Comparison of ENCODE assay signal across 8 cellular contexts in the genomic region with DNA sequence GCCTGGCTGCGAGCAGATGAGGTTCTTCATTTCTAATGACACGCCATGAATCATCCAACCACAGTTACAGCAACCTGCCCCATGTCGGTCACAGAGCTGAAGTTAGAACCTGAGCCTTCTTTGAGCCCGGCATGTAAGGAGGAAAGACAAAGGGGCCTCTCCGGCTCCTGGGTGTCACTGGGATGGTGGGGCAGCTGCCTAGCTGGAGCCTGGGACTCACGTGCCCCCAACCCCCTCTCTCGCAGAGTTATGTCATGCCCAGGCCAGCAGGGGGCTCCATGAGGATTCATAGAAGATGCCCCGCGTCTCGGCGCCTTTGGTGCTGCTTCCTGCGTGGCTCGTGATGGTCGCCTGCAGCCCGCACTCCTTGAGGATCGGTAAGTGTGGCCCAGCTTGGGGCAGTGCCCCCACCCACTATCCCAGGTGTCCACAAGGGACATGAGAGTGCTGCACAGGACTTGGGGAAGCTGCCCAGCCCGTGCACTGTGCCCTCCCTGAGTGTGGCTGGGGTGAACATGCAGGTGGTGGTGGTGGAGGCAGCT.
DNase-seq lines count a peak whose midpoint lies in the region; ATAC-seq and TF ChIP-seq lines count a peak whose summit lies in the region.

No MANE protein-coding gene starts in this region.

- peak in 1 of 4 donors; percentile 25 for ATAC-seq in psoas muscle
- no peak for ATAC-seq in HG03095 (IDR thresholded peaks at IDR 0.05; ENCODE audit: unreplicated experiment)

- H3K4me3 ChIP-seq in dorsolateral prefrontal cortex (no peak overlapping the region), psoas muscle (no peak overlapping the region)

- WGBS in psoas muscle, 3 donors = 55 to 70% (median 65%) methylated on average over 16 to 17 of the region's 17 CpGs

- H3K9me3 ChIP-seq in psoas muscle = no peaks in the 10 kb centered on the region

- no peaks in the 10 kb centered on the region for H3K4me1 Mint-ChIP-seq in activated T-helper 1 cell treated with anti-CD3 and anti-CD28 coated beads, Interleukin-12 subunit alpha, Interleukin-12 subunit beta, Interleukin-2, Interleukin-4 antibody, amounts not matched to agents 30 ng/mL and 10 ng/mL and 1 ng/mL, durations not matched to agents 14 hours and 24 hours and 36 hours (ENCODE audit: low read depth)

- peak; percentile 60 for TF ChIP-seq CTCF in GM20000 (IDR thresholded peaks at IDR 0.05; ENCODE audit: extremely low read depth, missing control alignments)
- peak in 40 of 56 donors; percentile 11 to 49 (median 29) for TF ChIP-seq CTCF in dorsolateral prefrontal cortex (IDR thresholded peaks at IDR 0.05 in 54 of 56, conservative IDR thresholded peaks at IDR 0.05 in 2 of 56; ENCODE audit: low read depth in 1 of 56, partially characterized antibody in 56 of 56)
- peak; percentile 11 for TF ChIP-seq CTCF in psoas muscle (IDR thresholded peaks at IDR 0.05)

- DNase-seq in AG08395 (ENCODE audit: low spot score) = peak; percentile 38
- DNase-seq in GM20000 (ENCODE audit: low spot score) = peak; percentile 63
- DNase-seq in RPMI8226 = peak; percentile 40
- no peak for DNase-seq in dorsolateral prefrontal cortex
- DNase-seq in psoas muscle = no peak
- no peak for DNase-seq in GOT3 (lab: John Stamatoyannopoulos, UW)
- DNase-seq in activated T-helper 1 cell treated with anti-CD3 and anti-CD28 coated beads, Interleukin-12 subunit alpha, Interleukin-12 subunit beta, Interleukin-2, Interleukin-4 antibody, amounts not matched to agents 30 ng/mL and 10 ng/mL and 1 ng/mL, durations not matched to agents 14 hours and 24 hours and 36 hours (ENCODE audit: low spot score) = no peak

- no peak overlapping the region for H3K4me3 Mint-ChIP-seq in activated T-helper 1 cell treated with anti-CD3 and anti-CD28 coated beads, Interleukin-12 subunit alpha, Interleukin-12 subunit beta, Interleukin-2, Interleukin-4 antibody, amounts not matched to agents 30 ng/mL and 10 ng/mL and 1 ng/mL, durations not matched to agents 14 hours and 24 hours and 36 hours

- H3K36me3 ChIP-seq in psoas muscle (ENCODE audit: insufficient read depth in 1 of 2, low read depth in 1 of 2) = no peaks in the 10 kb centered on the region

- H3K27ac ChIP-seq in dorsolateral prefrontal cortex = no peak overlapping the region
- H3K27ac ChIP-seq in psoas muscle = no peak overlapping the region

- intact Hi-C loops in dorsolateral prefrontal cortex (cut with DNase I) = no loop called here
- intact Hi-C loops in psoas muscle (cut with DNase I) = no loop called here
- intact Hi-C loops in activated T-helper 1 cell treated with anti-CD3 and anti-CD28 coated beads, Interleukin-12 subunit alpha, Interleukin-12 subunit beta, Interleukin-2, Interleukin-4 antibody, amounts not matched to agents 30 ng/mL and 10 ng/mL and 1 ng/mL, durations not matched to agents 14 hours and 24 hours and 36 hours (cut with micrococcal nuclease) = no loop called here

- H3K27me3 ChIP-seq in dorsolateral prefrontal cortex (peaks cover 0 to 3% (median 0%) of the 10 kb centered on the region in 45 donors), psoas muscle (ENCODE audit: insufficient read depth in 3 of 3, low read length in 2 of 3) (peaks cover 0 to 3% (median 0%) of the 10 kb centered on the region in 3 donors)

- H3K4me1 ChIP-seq in psoas muscle = no peaks in the 10 kb centered on the region

- H3K9me3 Mint-ChIP-seq in activated T-helper 1 cell treated with anti-CD3 and anti-CD28 coated beads, Interleukin-12 subunit alpha, Interleukin-12 subunit beta, Interleukin-2, Interleukin-4 antibody, amounts not matched to agents 30 ng/mL and 10 ng/mL and 1 ng/mL, durations not matched to agents 14 hours and 24 hours and 36 hours = no peaks in the 10 kb centered on the region

- no peaks in the 10 kb centered on the region for H3K36me3 Mint-ChIP-seq in activated T-helper 1 cell treated with anti-CD3 and anti-CD28 coated beads, Interleukin-12 subunit alpha, Interleukin-12 subunit beta, Interleukin-2, Interleukin-4 antibody, amounts not matched to agents 30 ng/mL and 10 ng/mL and 1 ng/mL, durations not matched to agents 14 hours and 24 hours and 36 hours (ENCODE audit: low read depth)

- H3K27me3 Mint-ChIP-seq in activated T-helper 1 cell treated with anti-CD3 and anti-CD28 coated beads, Interleukin-12 subunit alpha, Interleukin-12 subunit beta, Interleukin-2, Interleukin-4 antibody, amounts not matched to agents 30 ng/mL and 10 ng/mL and 1 ng/mL, durations not matched to agents 14 hours and 24 hours and 36 hours (ENCODE audit: insufficient read depth) = no peaks in the 10 kb centered on the region

- no peak overlapping the region for H3K27ac Mint-ChIP-seq in activated T-helper 1 cell treated with anti-CD3 and anti-CD28 coated beads, Interleukin-12 subunit alpha, Interleukin-12 subunit beta, Interleukin-2, Interleukin-4 antibody, amounts not matched to agents 30 ng/mL and 10 ng/mL and 1 ng/mL, durations not matched to agents 14 hours and 24 hours and 36 hours

Comparison
In these comparisons a context has a peak if more than half of its experiments do, and no peak if none do; other contexts are left out.
1. DNase-seq: peak in AG08395 (single experiment), GM20000 (single experiment) and RPMI8226 (single experiment); none in dorsolateral prefrontal cortex (0 of 10), psoas muscle (0 of 2), GOT3 (single experiment) and activated T-helper 1 cell treated with anti-CD3 and anti-CD28 coated beads, Interleukin-12 subunit alpha, Interleukin-12 subunit beta, Interleukin-2, Interleukin-4 antibody, amounts not matched to agents 30 ng/mL and 10 ng/mL and 1 ng/mL, durations not matched to agents 14 hours and 24 hours and 36 hours (single experiment).
2. Peak in every context shown above with its lines, with median percentiles within 50 percentile points of each other: CTCF ChIP-seq.